1 cellular context compared by ENCODE assay signal in the genomic region with DNA sequence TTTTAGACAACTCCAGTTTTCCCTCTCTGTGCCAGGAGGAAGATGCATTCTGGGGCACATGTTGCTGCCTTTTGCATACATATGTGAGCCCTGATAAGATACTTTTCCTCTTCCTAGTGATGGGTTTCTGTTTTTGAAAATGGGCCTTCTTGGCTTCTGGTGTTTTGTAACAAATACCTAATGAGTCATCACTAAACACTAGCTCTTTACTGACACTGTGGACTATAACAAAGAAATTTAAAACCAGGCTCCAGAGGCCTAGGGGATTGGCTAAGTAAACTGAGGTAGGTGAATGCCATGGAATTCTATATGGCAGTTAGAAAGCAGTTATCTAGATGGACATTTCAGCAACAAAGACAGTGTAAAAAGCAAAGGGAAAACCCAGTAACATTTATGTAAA.
TF ChIP-seq lines count a peak whose summit lies in the region.

No MANE protein-coding gene starts in this region.

TF ChIP-seq in SK-N-SH treated with all-trans-retinoic acid at 6 μM for 48 hours, 23 proteins besides CTCF, POLR2A, EP300 and RAD21 (continued from another document):
- TF ChIP-seq, protein P1, sequence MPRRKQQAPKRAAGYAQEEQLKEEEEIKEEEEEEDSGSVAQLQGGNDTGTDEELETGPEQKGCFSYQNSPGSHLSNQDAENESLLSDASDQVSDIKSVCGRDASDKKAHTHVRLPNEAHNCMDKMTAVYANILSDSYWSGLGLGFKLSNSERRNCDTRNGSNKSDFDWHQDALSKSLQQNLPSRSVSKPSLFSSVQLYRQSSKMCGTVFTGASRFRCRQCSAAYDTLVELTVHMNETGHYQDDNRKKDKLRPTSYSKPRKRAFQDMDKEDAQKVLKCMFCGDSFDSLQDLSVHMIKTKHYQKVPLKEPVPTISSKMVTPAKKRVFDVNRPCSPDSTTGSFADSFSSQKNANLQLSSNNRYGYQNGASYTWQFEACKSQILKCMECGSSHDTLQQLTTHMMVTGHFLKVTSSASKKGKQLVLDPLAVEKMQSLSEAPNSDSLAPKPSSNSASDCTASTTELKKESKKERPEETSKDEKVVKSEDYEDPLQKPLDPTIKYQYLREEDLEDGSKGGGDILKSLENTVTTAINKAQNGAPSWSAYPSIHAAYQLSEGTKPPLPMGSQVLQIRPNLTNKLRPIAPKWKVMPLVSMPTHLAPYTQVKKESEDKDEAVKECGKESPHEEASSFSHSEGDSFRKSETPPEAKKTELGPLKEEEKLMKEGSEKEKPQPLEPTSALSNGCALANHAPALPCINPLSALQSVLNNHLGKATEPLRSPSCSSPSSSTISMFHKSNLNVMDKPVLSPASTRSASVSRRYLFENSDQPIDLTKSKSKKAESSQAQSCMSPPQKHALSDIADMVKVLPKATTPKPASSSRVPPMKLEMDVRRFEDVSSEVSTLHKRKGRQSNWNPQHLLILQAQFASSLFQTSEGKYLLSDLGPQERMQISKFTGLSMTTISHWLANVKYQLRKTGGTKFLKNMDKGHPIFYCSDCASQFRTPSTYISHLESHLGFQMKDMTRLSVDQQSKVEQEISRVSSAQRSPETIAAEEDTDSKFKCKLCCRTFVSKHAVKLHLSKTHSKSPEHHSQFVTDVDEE (CRISPR knock-in tag; IDR thresholded peaks at IDR 0.05), result no peak
- TF ChIP-seq TCF4 (CRISPR knock-in tag; IDR thresholded peaks at IDR 0.05; ENCODE audit: borderline replicate concordance), result no peak
- TF ChIP-seq ZFP30 (CRISPR knock-in tag; IDR thresholded peaks at IDR 0.05), result no peak
- no peak for TF ChIP-seq BACH2 (CRISPR knock-in tag; IDR thresholded peaks at IDR 0.05; ENCODE audit: borderline replicate concordance)
- TF ChIP-seq, protein P2, sequence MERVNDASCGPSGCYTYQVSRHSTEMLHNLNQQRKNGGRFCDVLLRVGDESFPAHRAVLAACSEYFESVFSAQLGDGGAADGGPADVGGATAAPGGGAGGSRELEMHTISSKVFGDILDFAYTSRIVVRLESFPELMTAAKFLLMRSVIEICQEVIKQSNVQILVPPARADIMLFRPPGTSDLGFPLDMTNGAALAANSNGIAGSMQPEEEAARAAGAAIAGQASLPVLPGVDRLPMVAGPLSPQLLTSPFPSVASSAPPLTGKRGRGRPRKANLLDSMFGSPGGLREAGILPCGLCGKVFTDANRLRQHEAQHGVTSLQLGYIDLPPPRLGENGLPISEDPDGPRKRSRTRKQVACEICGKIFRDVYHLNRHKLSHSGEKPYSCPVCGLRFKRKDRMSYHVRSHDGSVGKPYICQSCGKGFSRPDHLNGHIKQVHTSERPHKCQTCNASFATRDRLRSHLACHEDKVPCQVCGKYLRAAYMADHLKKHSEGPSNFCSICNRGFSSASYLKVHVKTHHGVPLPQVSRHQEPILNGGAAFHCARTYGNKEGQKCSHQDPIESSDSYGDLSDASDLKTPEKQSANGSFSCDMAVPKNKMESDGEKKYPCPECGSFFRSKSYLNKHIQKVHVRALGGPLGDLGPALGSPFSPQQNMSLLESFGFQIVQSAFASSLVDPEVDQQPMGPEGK (CRISPR knock-in tag; IDR thresholded peaks at IDR 0.05; ENCODE audit: borderline replicate concordance), result no peak
- TF ChIP-seq CSDC2 (CRISPR knock-in tag; IDR thresholded peaks at IDR 0.05), result peak; percentile 94
- 0 out of 2 replicates have a peak, but pooled peaks have one; percentile 37 for TF ChIP-seq ZC3H10 (CRISPR knock-in tag; IDR thresholded peaks at IDR 0.05)
- TF ChIP-seq ZNF70 (CRISPR knock-in tag; IDR thresholded peaks at IDR 0.05), result no peak
- TF ChIP-seq PPARA (CRISPR knock-in tag; IDR thresholded peaks at IDR 0.05; ENCODE audit: borderline replicate concordance), result no peak
- TF ChIP-seq, protein P3, sequence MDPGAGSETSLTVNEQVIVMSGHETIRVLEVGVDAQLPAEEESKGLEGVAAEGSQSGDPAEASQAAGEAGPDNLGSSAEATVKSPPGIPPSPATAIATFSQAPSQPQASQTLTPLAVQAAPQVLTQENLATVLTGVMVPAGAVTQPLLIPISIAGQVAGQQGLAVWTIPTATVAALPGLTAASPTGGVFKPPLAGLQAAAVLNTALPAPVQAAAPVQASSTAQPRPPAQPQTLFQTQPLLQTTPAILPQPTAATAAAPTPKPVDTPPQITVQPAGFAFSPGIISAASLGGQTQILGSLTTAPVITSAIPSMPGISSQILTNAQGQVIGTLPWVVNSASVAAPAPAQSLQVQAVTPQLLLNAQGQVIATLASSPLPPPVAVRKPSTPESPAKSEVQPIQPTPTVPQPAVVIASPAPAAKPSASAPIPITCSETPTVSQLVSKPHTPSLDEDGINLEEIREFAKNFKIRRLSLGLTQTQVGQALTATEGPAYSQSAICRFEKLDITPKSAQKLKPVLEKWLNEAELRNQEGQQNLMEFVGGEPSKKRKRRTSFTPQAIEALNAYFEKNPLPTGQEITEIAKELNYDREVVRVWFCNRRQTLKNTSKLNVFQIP (CRISPR knock-in tag; IDR thresholded peaks at IDR 0.05; ENCODE audit: borderline replicate concordance, low read depth), result no peak
- TF ChIP-seq ZFP3 (CRISPR knock-in tag; IDR thresholded peaks at IDR 0.05), result peak; percentile 67; the same call in 1 of the 2 replicates
TF ChIP-seq in SK-N-SH treated with all-trans-retinoic acid at 6 μM for 48 hours: peak in this region for 4.
